Comparison of ENCODE assay signal across 1 cellular context in the genomic region with DNA sequence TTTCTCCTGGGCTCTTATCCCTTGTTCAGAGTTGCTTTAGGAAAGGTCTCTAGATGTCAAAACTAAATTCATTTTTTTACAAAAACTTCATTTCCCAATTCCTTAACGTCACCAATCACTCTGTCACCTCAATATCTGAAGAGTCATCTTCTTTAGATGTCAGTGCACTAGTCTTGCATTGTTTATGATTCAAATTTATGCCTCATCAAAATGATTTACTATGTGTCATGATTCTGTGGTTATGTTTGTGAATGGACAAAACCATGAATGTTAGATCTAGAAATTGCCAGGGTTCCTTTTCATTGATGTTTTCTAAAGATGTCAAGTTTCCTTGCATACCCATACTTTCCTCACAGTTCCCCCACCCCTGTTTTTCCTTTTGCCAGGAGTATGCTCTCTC.
TF ChIP-seq lines count a peak whose summit lies in the region.

No MANE protein-coding gene starts in this region.

TF ChIP-seq in SK-N-SH treated with all-trans-retinoic acid at 6 μM for 48 hours, 23 proteins besides CTCF, POLR2A, EP300 and RAD21 (continued from another document):
- TF ChIP-seq, protein P1, sequence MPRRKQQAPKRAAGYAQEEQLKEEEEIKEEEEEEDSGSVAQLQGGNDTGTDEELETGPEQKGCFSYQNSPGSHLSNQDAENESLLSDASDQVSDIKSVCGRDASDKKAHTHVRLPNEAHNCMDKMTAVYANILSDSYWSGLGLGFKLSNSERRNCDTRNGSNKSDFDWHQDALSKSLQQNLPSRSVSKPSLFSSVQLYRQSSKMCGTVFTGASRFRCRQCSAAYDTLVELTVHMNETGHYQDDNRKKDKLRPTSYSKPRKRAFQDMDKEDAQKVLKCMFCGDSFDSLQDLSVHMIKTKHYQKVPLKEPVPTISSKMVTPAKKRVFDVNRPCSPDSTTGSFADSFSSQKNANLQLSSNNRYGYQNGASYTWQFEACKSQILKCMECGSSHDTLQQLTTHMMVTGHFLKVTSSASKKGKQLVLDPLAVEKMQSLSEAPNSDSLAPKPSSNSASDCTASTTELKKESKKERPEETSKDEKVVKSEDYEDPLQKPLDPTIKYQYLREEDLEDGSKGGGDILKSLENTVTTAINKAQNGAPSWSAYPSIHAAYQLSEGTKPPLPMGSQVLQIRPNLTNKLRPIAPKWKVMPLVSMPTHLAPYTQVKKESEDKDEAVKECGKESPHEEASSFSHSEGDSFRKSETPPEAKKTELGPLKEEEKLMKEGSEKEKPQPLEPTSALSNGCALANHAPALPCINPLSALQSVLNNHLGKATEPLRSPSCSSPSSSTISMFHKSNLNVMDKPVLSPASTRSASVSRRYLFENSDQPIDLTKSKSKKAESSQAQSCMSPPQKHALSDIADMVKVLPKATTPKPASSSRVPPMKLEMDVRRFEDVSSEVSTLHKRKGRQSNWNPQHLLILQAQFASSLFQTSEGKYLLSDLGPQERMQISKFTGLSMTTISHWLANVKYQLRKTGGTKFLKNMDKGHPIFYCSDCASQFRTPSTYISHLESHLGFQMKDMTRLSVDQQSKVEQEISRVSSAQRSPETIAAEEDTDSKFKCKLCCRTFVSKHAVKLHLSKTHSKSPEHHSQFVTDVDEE (CRISPR knock-in tag; IDR thresholded peaks at IDR 0.05), result no peak
TF ChIP-seq in SK-N-SH treated with all-trans-retinoic acid at 6 μM for 48 hours: peak in this region for 0.
